1 cellular context compared by ENCODE assay signal in the genomic region with DNA sequence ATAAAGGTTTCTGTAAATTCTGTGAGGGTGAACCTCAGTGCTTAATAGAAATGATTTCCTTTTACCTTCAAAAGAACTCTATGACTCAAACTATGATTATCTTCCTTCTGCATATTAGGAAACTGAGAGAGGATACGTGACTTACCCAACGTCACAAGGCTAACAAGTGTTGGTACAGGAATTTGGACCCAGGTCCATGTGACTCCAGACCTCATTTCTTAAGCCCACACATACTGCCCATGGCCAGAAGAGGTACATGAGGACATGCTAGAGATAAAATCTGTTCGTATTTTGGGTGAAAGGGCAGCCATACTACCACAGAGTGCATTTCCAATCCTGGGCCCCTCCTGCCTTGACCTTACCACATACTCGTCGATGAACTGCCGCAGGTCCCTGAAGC.
TF ChIP-seq lines count a peak whose summit lies in the region.

No MANE protein-coding gene starts in this region.

TF ChIP-seq in GM12891, 5 proteins besides CTCF, POLR2A, EP300 and RAD21 (continued from another document):
- no peak for TF ChIP-seq POU2F2 (IDR thresholded peaks at IDR 0.05; ENCODE audit: low read depth, low read length)
- no peak for TF ChIP-seq POLR2AphosphoS5 (IDR thresholded peaks at IDR 0.05; ENCODE audit: low read depth, low read length)
- no peak for TF ChIP-seq PAX5 (IDR thresholded peaks at IDR 0.05; ENCODE audit: insufficient read depth, low read length, severe bottlenecking)
- no peak for TF ChIP-seq TAF1 (IDR thresholded peaks at IDR 0.05; ENCODE audit: low read depth, low read length)
TF ChIP-seq in GM12891: peak in this region for 0.
